10 cellular contexts compared by ENCODE assay signal in the genomic region with DNA sequence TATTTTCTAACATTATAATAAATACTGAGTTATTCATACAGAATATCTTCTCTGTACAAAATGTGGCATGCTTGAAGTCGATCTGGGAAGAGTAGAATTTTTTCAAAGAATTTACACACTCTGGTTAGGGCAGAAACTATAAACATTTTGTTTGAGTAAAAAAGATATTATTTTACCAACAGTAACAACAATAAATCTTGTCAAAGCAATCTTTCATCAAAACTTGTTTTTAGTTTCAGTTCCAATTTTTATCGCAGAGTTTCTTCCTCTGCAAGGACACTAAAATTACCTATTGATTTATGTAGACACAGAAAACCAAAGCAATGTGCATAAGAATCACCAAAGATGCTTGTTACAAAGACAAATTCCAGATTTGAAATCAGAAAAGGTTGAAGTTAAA.
DNase-seq lines count a peak whose midpoint lies in the region; ATAC-seq and TF ChIP-seq lines count a peak whose summit lies in the region.
"Had no signal": no experiment of that assay in that cellular context is flagged by ENCODE, and none has a peak within 500 bp of the region (broad histone marks: within the 10 kb centered on the region; RNA-seq: fewer than 3 reads in every experiment).

No MANE protein-coding gene starts in this region.

- DNase-seq in NCI-H1930 (lab: John Stamatoyannopoulos, UW) (no peak), AG08396 (ENCODE audit: low spot score) (no peak), PC-9 (no peak)
- DNase-seq: activated gamma-delta T cell treated with Interleukin-2 at 50 U/mL for 16 hours, NCI-H446 treated with DMSO at 0.1 percent for 48 hours had no signal

- BruUV-seq in PC-9 (replicated peaks; lab: Mats Ljungman, UMichigan), result no TSS peak

- H3K9me3 ChIP-seq in endocrine pancreas (ENCODE audit: control insufficient read depth, low read length) (no peaks in the 10 kb centered on the region), PC-9 (ENCODE audit: insufficient read depth, low read depth) (no peaks in the 10 kb centered on the region)

- H3K27me3 ChIP-seq in endocrine pancreas (ENCODE audit: control insufficient read depth, insufficient read depth, low read length) (no peaks in the 10 kb centered on the region), PC-9 (ENCODE audit: insufficient read depth, low read depth) (no peaks in the 10 kb centered on the region)

- H3K27me3 Mint-ChIP-seq in IgD-negative memory B cell, result no peaks in the 10 kb centered on the region

- POLR2A ChIA-PET in PC-9 (lab: Charles Lee; ENCODE audit: unreplicated experiment), result no interaction called here

- peak overlapping the region in 1 of 3 donors; percentile 76 for H3K27ac Mint-ChIP-seq in IgD-negative memory B cell

- intact Hi-C loops in PC-9 (cut with micrococcal nuclease; ENCODE audit: unreplicated experiment), result no loop called here

- H3K36me3 Mint-ChIP-seq in IgD-negative memory B cell, result no peaks in the 10 kb centered on the region

- TF ChIP-seq CTCF in PC-9 (conservative IDR thresholded peaks at IDR 0.05), result no peak

- H3K4me1 ChIP-seq in endocrine pancreas (ENCODE audit: control insufficient read depth, insufficient read depth, low read length) (peaks cover 17% of the 10 kb centered on the region), PC-9 (replicated peaks; ENCODE audit: insufficient read depth) (no peaks in the 10 kb centered on the region)

- H3K27ac ChIP-seq in PC-9, result no peak overlapping the region

- peak overlapping the region; percentile 14 for H3K9ac ChIP-seq in endocrine pancreas (ENCODE audit: control insufficient read depth, insufficient read depth, low read length)

- no peaks in the 10 kb centered on the region for H3F3A ChIP-seq in PC-9 (ENCODE audit: insufficient read depth, low read depth)

- CTCF ChIA-PET in PC-9 (lab: Charles Lee), result no interaction called here

- H3K4me3 Mint-ChIP-seq in IgD-negative memory B cell, result peak overlapping the region; percentile 60 to 83 (median 74)

- H2AFZ ChIP-seq in PC-9, result no peak overlapping the region; the same call in 1 of the 2 replicates

- H3K9me3 Mint-ChIP-seq in IgD-negative memory B cell, result no peaks in the 10 kb centered on the region

- H3K36me3 ChIP-seq in endocrine pancreas (ENCODE audit: control insufficient read depth, insufficient read depth, low read length) (no peaks in the 10 kb centered on the region), PC-9 (ENCODE audit: low read depth) (no peaks in the 10 kb centered on the region)

- H3K79me2 ChIP-seq in PC-9 (ENCODE audit: low read depth), result no peaks in the 10 kb centered on the region

- ATAC-seq in GM18505 (IDR thresholded peaks at IDR 0.05; ENCODE audit: unreplicated experiment) (peak; percentile 21), GM21526 (IDR thresholded peaks at IDR 0.05; ENCODE audit: low FRiP score, unreplicated experiment) (peak; percentile 21), HG03469 (IDR thresholded peaks at IDR 0.05; ENCODE audit: unreplicated experiment) (no peak)

- peaks cover 23 to 26% (median 24%) of the 10 kb centered on the region in 3 donors for H3K4me1 Mint-ChIP-seq in IgD-negative memory B cell

- no peak for TF ChIP-seq POLR2A in GM18505 (IDR thresholded peaks at IDR 0.05; ENCODE audit: borderline replicate concordance, extremely low read depth, insufficient read depth, insufficient read length)

- H3K9me2 ChIP-seq in PC-9 (ENCODE audit: insufficient read depth), result no peaks in the 10 kb centered on the region

- H3K4me3 ChIP-seq in endocrine pancreas (ENCODE audit: control insufficient read depth, insufficient read depth, low read length) (peak overlapping the region; percentile 96), PC-9 (no peak overlapping the region)

- no peaks in the 10 kb centered on the region for H4K20me1 ChIP-seq in PC-9 (ENCODE audit: insufficient read depth)

- no peak overlapping the region for H3K4me2 ChIP-seq in PC-9
